17 cellular contexts compared by ENCODE assay signal in the genomic region with DNA sequence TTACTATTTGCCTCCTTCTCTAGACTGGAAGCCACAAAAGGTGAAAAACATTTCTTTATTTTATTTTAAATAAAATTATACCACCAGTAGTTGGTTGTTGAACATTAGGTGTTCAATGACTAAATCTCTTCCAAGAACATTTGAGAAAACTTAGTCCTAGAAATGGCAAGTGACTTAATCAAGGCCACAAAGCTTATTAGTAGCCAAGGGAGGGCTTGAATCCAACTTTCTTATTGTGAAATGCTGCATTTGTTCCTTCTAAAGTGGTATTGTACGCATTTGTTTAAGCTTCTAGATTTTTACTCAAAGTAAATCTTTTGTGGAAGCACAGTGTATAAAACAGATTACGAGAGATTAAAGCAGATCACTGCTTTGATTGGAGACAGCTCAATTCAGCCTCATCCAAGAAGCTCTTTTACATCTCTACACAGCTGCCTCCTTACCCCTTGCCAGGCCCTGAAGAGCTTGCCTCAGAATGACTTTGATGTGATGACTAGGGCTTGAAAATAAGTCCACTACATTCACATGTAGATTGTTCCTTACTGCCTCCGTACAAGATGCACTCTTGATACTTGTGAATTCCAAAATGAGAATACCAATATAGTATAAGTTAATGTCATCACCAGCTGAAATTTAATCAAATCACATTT.
A peak's percentile ranks its signal among the peaks of the same experiment; 100 is the strongest.
DNase-seq lines count a peak whose midpoint lies in the region; ATAC-seq and TF ChIP-seq lines count a peak whose summit lies in the region.
"Had no signal": no experiment of that assay in that cellular context is flagged by ENCODE, and none has a peak within 500 bp of the region (broad histone marks: within the 10 kb centered on the region; RNA-seq: fewer than 3 reads in every experiment).

No MANE protein-coding gene starts in this region.

- H3K27me3 ChIP-seq in HAP-1 (ENCODE audit: low read depth) (no peaks in the 10 kb centered on the region), psoas muscle (ENCODE audit: insufficient read depth in 3 of 3, low read length in 2 of 3) (no peaks in the 10 kb centered on the region)

- TF ChIP-seq CTCF in psoas muscle (IDR thresholded peaks at IDR 0.05), result no peak

- intact Hi-C loops in psoas muscle (cut with DNase I), result loop anchor here in 1 of 2 donors (5.0 to 10.0 kb wide), 2 partner anchors 79 to 612 kb away; no protein-coding TSS in a partner anchor

- H3K36me3 ChIP-seq in HAP-1 (replicated peaks) (no peaks in the 10 kb centered on the region), psoas muscle (ENCODE audit: insufficient read depth in 1 of 2, low read depth in 1 of 2) (no peaks in the 10 kb centered on the region)

- DNase-seq in HAP-1 (ENCODE audit: low spot score in 2 of 2) (peak; percentile 31 to 51), NCI-H82 treated with DMSO at 0.1 percent for 48 hours (lab: John Stamatoyannopoulos, UW; ENCODE audit: unreplicated experiment) (peak; percentile 47), fibroblast of gingiva (ENCODE audit: low read depth) (peak; percentile 26), psoas muscle (no peak), NK-92 (lab: John Stamatoyannopoulos, UW; ENCODE audit: unreplicated experiment) (no peak), KBM-7 (no peak), OCI-M1 (lab: John Stamatoyannopoulos, UW) (no peak)
- DNase-seq: C1 segment of cervical spinal cord; CD4-positive, alpha-beta memory T cell; COR-L47; DMS 273 treated with DMSO at 0.1 percent for 48 hours; GOT3; H9 had no signal

- ATAC-seq in psoas muscle, result peak; percentile 57 to 81 (median 75)
- no peak for ATAC-seq in GM19467 (IDR thresholded peaks at IDR 0.05; ENCODE audit: unreplicated experiment)
- ATAC-seq: GM12878 had no signal

- H3K4me3 ChIP-seq in HAP-1 (no peak overlapping the region), psoas muscle (no peak overlapping the region)
- H3K4me3 ChIP-seq: GM12878 had no signal

- H3K4me1 ChIP-seq in HAP-1, result peaks cover 6% of the 10 kb centered on the region
- H3K4me1 ChIP-seq in psoas muscle, result peaks cover 22% of the 10 kb centered on the region

- 40 to 74% (median 62%) methylated on average over 3 of the region's 3 CpGs for WGBS in psoas muscle, 3 donors

- in situ Hi-C loops in HAP-1 (cut with MboI; ENCODE audit: low sequenced_read_pairs), result no loop called here
- in situ Hi-C loops in KBM-7 (cut with MboI; ENCODE audit: low pct_unique_long_range_greater_than_20kb, low sequenced_read_pairs), result no loop called here

- H3K9me3 ChIP-seq in HAP-1, result no peaks in the 10 kb centered on the region
- H3K9me3 ChIP-seq in psoas muscle, result no peaks in the 10 kb centered on the region

- H3K27ac ChIP-seq in psoas muscle, result peak overlapping the region; percentile 62
- H3K27ac ChIP-seq: HL-60, KMS-11 had no signal

Comparison
In these comparisons a context has a peak if more than half of its experiments do, and no peak if none do; other contexts are left out.
1. DNase-seq: peak in HAP-1 (2 of 2), NCI-H82 treated with DMSO at 0.1 percent for 48 hours (single experiment) and fibroblast of gingiva (single experiment); none in psoas muscle (0 of 2), NK-92 (single experiment), KBM-7 (single experiment) and OCI-M1 (single experiment).